ENCODE assay signal across 28 cellular contexts in the genomic region with DNA sequence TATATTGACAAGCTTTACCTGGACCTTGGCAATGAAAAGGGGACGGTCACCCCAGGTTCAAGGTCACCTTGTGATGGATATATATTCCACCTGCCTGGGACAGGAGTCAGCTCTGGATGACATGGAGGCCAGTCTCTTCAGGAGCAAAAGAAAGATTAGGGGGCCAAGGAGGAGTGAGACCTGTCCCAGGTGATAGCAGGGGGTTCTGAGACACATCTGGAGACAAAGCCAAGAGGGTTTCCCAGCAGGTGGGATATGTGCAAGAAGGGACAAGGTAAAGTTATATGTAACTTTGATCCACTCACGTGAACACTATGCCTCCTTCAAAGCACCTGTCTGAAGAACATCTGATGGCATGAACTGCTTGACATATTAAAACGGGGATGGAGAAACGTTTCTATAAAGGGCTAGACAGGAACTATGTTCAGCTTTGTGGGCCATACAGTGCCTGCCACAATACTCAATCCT.
A peak's percentile ranks its signal among the peaks of the same experiment; 100 is the strongest.
DNase-seq lines count a peak whose midpoint lies in the region; ATAC-seq, FAIRE-seq and TF ChIP-seq lines count a peak whose summit lies in the region.
"Had no signal": no experiment of that assay in that cellular context is flagged by ENCODE, and none has a peak within 500 bp of the region (broad histone marks: within the 10 kb centered on the region; RNA-seq: fewer than 3 reads in every experiment).

No MANE protein-coding gene starts in this region.

- TF ChIP-seq CTCF in psoas muscle (IDR thresholded peaks at IDR 0.05) (no peak), coronary artery (IDR thresholded peaks at IDR 0.05) (no peak)

- FAIRE-seq in GM12891 (lab: Jason Lieb, UNC) = no peak
- FAIRE-seq: A549, islet of Langerhans had no signal

- H3K36me3 ChIP-seq in psoas muscle (ENCODE audit: insufficient read depth in 1 of 2, low read depth in 1 of 2) = no peaks in the 10 kb centered on the region
- H3K36me3 ChIP-seq: upper lobe of right lung had no signal

- WGBS in psoas muscle, 3 donors = 39 to 55% (median 45%) methylated on average over 4 of the region's 4 CpGs

- H3K27ac ChIP-seq in psoas muscle (peak overlapping the region; percentile 77), coronary artery (no peak overlapping the region)
- H3K27ac ChIP-seq: A549, upper lobe of right lung had no signal

- peaks cover 8% of the 10 kb centered on the region for H3K36me3 Mint-ChIP-seq in activated naive CD8-positive, alpha-beta T cell treated with anti-CD3 and anti-CD28 coated beads, Interleukin-2, amount 50 U/mL, for 24 hours (ENCODE audit: low read depth)
- H3K36me3 Mint-ChIP-seq in activated naive CD8-positive, alpha-beta T cell treated with anti-CD3 and anti-CD28 coated beads for 36 hours = peaks cover 13% of the 10 kb centered on the region
- H3K36me3 Mint-ChIP-seq in activated T-helper 17 cell treated with anti-CD3 and anti-CD28 coated beads, Interleukin-2, amount 50 U/mL, for 72 hours (ENCODE audit: low read depth) = peaks cover 4% of the 10 kb centered on the region
- H3K36me3 Mint-ChIP-seq: stimulated activated effector memory CD8-positive, alpha-beta T cell treated with anti-CD3 and anti-CD28 coated beads, Interleukin-12 subunit alpha, Interleukin-12 subunit beta, amount 100 ng/mL, for 72 hours had no signal

- peak; percentile 45 for ATAC-seq in activated naive CD8-positive, alpha-beta T cell treated with anti-CD3 and anti-CD28 coated beads, Interleukin-2, amount 50 U/mL, for 24 hours
- ATAC-seq in activated T-helper 17 cell treated with anti-CD3 and anti-CD28 coated beads, Interleukin-2, amount 50 U/mL, for 72 hours (replicated peaks) = peak; percentile 23
- ATAC-seq in psoas muscle = peak in 2 of 4 donors; percentile 31 to 47
- ATAC-seq: effector memory CD8-positive, alpha-beta T cell; stimulated activated effector memory CD8-positive, alpha-beta T cell treated with anti-CD3 and anti-CD28 coated beads, Interleukin-12 subunit alpha, Interleukin-12 subunit beta, amount 100 ng/mL, for 72 hours; upper lobe of right lung had no signal

- H3K27ac Mint-ChIP-seq in activated naive CD8-positive, alpha-beta T cell treated with anti-CD3 and anti-CD28 coated beads, Interleukin-2, amount 50 U/mL, for 24 hours = no peak overlapping the region
- no peak overlapping the region for H3K27ac Mint-ChIP-seq in activated naive CD8-positive, alpha-beta T cell treated with anti-CD3 and anti-CD28 coated beads for 36 hours
- H3K27ac Mint-ChIP-seq in activated T-helper 17 cell treated with anti-CD3 and anti-CD28 coated beads, Interleukin-2, amount 50 U/mL, for 72 hours = no peak overlapping the region
- H3K27ac Mint-ChIP-seq: CD4-positive, CD25-positive, alpha-beta regulatory T cell; nephron; stimulated activated effector memory CD8-positive, alpha-beta T cell treated with anti-CD3 and anti-CD28 coated beads, Interleukin-12 subunit alpha, Interleukin-12 subunit beta, amount 100 ng/mL, for 72 hours had no signal

- no peak for TF ChIP-seq POLR2A in GM12891 (IDR thresholded peaks at IDR 0.05; ENCODE audit: low read depth, low read length)

- no peak for DNase-seq in activated naive CD8-positive, alpha-beta T cell treated with anti-CD3 and anti-CD28 coated beads, Interleukin-2, amount 50 U/mL, for 24 hours
- no peak for DNase-seq in activated naive CD8-positive, alpha-beta T cell treated with anti-CD3 and anti-CD28 coated beads for 36 hours
- no peak for DNase-seq in GM12891 (ENCODE audit: insufficient read length, low spot score)
- no peak for DNase-seq in psoas muscle
- no peak for DNase-seq in HuH-7 (ENCODE audit: low spot score)
- DNase-seq in coronary artery (ENCODE audit: low spot score) = no peak
- no peak for DNase-seq in NCI-H1105 treated with DMSO at 0.1 percent for 48 hours (lab: John Stamatoyannopoulos, UW)
- DNase-seq: activated CD4-positive, alpha-beta T cell treated with anti-CD3 and anti-CD28 coated beads, Interleukin-2, amount 50 U/mL, for 1 hour; activated CD4-positive, CD25-positive, alpha-beta regulatory T cell; activated effector memory CD4-positive, alpha-beta T cell treated with anti-CD3 and anti-CD28 coated beads, Interleukin-2, amount 50 U/mL, for 16 hours; activated T-cell treated with anti-CD3 and anti-CD28 coated beads, Interleukin-2, amount 50 U/mL, for 1 hour; CD4-positive, CD25-positive, alpha-beta regulatory T cell; central memory CD4-positive, alpha-beta T cell; effector memory CD8-positive, alpha-beta T cell; glutamatergic neuron; midbrain; MV-4-11; NCI-H187; NCI-H446 treated with DMSO at 0.1 percent for 48 hours; SK-N-SH; stimulated activated CD4-positive, alpha-beta T cell treated with anti-CD3 and anti-CD28 coated beads, Interleukin-15, amount 100 ng/mL, for 24 hours; substantia nigra; upper lobe of right lung had no signal

- H3K9me3 Mint-ChIP-seq in activated naive CD8-positive, alpha-beta T cell treated with anti-CD3 and anti-CD28 coated beads, Interleukin-2, amount 50 U/mL, for 24 hours = no peaks in the 10 kb centered on the region
- H3K9me3 Mint-ChIP-seq in activated naive CD8-positive, alpha-beta T cell treated with anti-CD3 and anti-CD28 coated beads for 36 hours = no peaks in the 10 kb centered on the region
- H3K9me3 Mint-ChIP-seq in activated T-helper 17 cell treated with anti-CD3 and anti-CD28 coated beads, Interleukin-2, amount 50 U/mL, for 72 hours = no peaks in the 10 kb centered on the region
- H3K9me3 Mint-ChIP-seq: CD4-positive, CD25-positive, alpha-beta regulatory T cell; effector memory CD8-positive, alpha-beta T cell; nephron; stimulated activated effector memory CD8-positive, alpha-beta T cell treated with anti-CD3 and anti-CD28 coated beads, Interleukin-12 subunit alpha, Interleukin-12 subunit beta, amount 100 ng/mL, for 72 hours had no signal

- H3K4me1 ChIP-seq in psoas muscle = peaks cover 25% of the 10 kb centered on the region
- H3K4me1 ChIP-seq: upper lobe of right lung had no signal

- intact Hi-C loops in psoas muscle (cut with DNase I) = no loop called here

- no peaks in the 10 kb centered on the region for H3K27me3 Mint-ChIP-seq in activated naive CD8-positive, alpha-beta T cell treated with anti-CD3 and anti-CD28 coated beads, Interleukin-2, amount 50 U/mL, for 24 hours
- no peaks in the 10 kb centered on the region for H3K27me3 Mint-ChIP-seq in activated naive CD8-positive, alpha-beta T cell treated with anti-CD3 and anti-CD28 coated beads for 36 hours
- H3K27me3 Mint-ChIP-seq in activated T-helper 17 cell treated with anti-CD3 and anti-CD28 coated beads, Interleukin-2, amount 50 U/mL, for 72 hours = no peaks in the 10 kb centered on the region
- H3K27me3 Mint-ChIP-seq: CD4-positive, CD25-positive, alpha-beta regulatory T cell; effector memory CD8-positive, alpha-beta T cell had no signal

- H3K4me3 ChIP-seq in psoas muscle (no peak overlapping the region), coronary artery (no peak overlapping the region)
- H3K4me3 ChIP-seq: A549, upper lobe of right lung had no signal

- peaks cover 11% of the 10 kb centered on the region for H3K4me1 Mint-ChIP-seq in activated naive CD8-positive, alpha-beta T cell treated with anti-CD3 and anti-CD28 coated beads, Interleukin-2, amount 50 U/mL, for 24 hours
- H3K4me1 Mint-ChIP-seq in activated naive CD8-positive, alpha-beta T cell treated with anti-CD3 and anti-CD28 coated beads for 36 hours = peaks cover 20% of the 10 kb centered on the region
- peaks cover 15% of the 10 kb centered on the region for H3K4me1 Mint-ChIP-seq in activated T-helper 17 cell treated with anti-CD3 and anti-CD28 coated beads, Interleukin-2, amount 50 U/mL, for 72 hours

- no peaks in the 10 kb centered on the region for H3K27me3 ChIP-seq in psoas muscle (ENCODE audit: insufficient read depth in 3 of 3, low read length in 2 of 3)
- H3K27me3 ChIP-seq: upper lobe of right lung had no signal

- no peaks in the 10 kb centered on the region for H3K9me3 ChIP-seq in psoas muscle
- H3K9me3 ChIP-seq: A549, SK-N-SH, upper lobe of right lung had no signal

- no peak overlapping the region for H3K4me3 Mint-ChIP-seq in activated naive CD8-positive, alpha-beta T cell treated with anti-CD3 and anti-CD28 coated beads, Interleukin-2, amount 50 U/mL, for 24 hours
- H3K4me3 Mint-ChIP-seq in activated naive CD8-positive, alpha-beta T cell treated with anti-CD3 and anti-CD28 coated beads for 36 hours = no peak overlapping the region
- H3K4me3 Mint-ChIP-seq in activated T-helper 17 cell treated with anti-CD3 and anti-CD28 coated beads, Interleukin-2, amount 50 U/mL, for 72 hours = no peak overlapping the region
- H3K4me3 Mint-ChIP-seq: CD4-positive, CD25-positive, alpha-beta regulatory T cell; effector memory CD8-positive, alpha-beta T cell; nephron; stimulated activated effector memory CD8-positive, alpha-beta T cell treated with anti-CD3 and anti-CD28 coated beads, Interleukin-12 subunit alpha, Interleukin-12 subunit beta, amount 100 ng/mL, for 72 hours had no signal

TF ChIP-seq in GM12891, 5 proteins besides CTCF, POLR2A, EP300 and RAD21:
- 0 out of 2 replicates have a peak, but pooled peaks have one; percentile 30 for TF ChIP-seq POLR2AphosphoS5 (IDR thresholded peaks at IDR 0.05; ENCODE audit: low read depth, low read length)
- TF ChIP-seq PAX5 (IDR thresholded peaks at IDR 0.05; ENCODE audit: insufficient read depth, low read length, severe bottlenecking) = no peak
- TF ChIP-seq POU2F2 (IDR thresholded peaks at IDR 0.05; ENCODE audit: low read depth, low read length) = no peak
- TF ChIP-seq SPI1 (IDR thresholded peaks at IDR 0.05; ENCODE audit: low read depth, low read length) = no peak
TF ChIP-seq in GM12891: peak in this region for 1.
